In the genomic region with DNA sequence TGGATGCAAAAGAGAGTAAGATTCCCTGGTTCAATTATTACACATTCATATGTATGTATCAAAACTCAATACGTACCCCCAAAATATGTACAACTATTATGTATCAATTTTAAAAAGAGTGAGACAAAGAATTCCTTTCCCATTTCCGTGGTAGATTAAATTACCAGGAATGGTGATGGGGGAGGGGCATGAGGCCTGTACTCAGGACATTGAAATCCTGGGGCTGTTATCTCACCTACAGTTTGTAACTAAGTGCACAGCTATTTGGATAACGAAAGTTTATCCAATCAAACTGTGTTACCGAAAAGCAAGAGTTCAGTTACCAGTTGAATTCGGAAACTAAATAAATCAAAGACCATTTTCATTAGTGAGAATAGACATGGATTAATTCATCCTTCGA, we compare ENCODE assay signal across 1 cellular context.
TF ChIP-seq lines count a peak whose summit lies in the region.

No MANE protein-coding gene starts in this region.

TF ChIP-seq in GM23338, 12 proteins besides CTCF, POLR2A, EP300 and RAD21:
- TF ChIP-seq, protein P1, sequence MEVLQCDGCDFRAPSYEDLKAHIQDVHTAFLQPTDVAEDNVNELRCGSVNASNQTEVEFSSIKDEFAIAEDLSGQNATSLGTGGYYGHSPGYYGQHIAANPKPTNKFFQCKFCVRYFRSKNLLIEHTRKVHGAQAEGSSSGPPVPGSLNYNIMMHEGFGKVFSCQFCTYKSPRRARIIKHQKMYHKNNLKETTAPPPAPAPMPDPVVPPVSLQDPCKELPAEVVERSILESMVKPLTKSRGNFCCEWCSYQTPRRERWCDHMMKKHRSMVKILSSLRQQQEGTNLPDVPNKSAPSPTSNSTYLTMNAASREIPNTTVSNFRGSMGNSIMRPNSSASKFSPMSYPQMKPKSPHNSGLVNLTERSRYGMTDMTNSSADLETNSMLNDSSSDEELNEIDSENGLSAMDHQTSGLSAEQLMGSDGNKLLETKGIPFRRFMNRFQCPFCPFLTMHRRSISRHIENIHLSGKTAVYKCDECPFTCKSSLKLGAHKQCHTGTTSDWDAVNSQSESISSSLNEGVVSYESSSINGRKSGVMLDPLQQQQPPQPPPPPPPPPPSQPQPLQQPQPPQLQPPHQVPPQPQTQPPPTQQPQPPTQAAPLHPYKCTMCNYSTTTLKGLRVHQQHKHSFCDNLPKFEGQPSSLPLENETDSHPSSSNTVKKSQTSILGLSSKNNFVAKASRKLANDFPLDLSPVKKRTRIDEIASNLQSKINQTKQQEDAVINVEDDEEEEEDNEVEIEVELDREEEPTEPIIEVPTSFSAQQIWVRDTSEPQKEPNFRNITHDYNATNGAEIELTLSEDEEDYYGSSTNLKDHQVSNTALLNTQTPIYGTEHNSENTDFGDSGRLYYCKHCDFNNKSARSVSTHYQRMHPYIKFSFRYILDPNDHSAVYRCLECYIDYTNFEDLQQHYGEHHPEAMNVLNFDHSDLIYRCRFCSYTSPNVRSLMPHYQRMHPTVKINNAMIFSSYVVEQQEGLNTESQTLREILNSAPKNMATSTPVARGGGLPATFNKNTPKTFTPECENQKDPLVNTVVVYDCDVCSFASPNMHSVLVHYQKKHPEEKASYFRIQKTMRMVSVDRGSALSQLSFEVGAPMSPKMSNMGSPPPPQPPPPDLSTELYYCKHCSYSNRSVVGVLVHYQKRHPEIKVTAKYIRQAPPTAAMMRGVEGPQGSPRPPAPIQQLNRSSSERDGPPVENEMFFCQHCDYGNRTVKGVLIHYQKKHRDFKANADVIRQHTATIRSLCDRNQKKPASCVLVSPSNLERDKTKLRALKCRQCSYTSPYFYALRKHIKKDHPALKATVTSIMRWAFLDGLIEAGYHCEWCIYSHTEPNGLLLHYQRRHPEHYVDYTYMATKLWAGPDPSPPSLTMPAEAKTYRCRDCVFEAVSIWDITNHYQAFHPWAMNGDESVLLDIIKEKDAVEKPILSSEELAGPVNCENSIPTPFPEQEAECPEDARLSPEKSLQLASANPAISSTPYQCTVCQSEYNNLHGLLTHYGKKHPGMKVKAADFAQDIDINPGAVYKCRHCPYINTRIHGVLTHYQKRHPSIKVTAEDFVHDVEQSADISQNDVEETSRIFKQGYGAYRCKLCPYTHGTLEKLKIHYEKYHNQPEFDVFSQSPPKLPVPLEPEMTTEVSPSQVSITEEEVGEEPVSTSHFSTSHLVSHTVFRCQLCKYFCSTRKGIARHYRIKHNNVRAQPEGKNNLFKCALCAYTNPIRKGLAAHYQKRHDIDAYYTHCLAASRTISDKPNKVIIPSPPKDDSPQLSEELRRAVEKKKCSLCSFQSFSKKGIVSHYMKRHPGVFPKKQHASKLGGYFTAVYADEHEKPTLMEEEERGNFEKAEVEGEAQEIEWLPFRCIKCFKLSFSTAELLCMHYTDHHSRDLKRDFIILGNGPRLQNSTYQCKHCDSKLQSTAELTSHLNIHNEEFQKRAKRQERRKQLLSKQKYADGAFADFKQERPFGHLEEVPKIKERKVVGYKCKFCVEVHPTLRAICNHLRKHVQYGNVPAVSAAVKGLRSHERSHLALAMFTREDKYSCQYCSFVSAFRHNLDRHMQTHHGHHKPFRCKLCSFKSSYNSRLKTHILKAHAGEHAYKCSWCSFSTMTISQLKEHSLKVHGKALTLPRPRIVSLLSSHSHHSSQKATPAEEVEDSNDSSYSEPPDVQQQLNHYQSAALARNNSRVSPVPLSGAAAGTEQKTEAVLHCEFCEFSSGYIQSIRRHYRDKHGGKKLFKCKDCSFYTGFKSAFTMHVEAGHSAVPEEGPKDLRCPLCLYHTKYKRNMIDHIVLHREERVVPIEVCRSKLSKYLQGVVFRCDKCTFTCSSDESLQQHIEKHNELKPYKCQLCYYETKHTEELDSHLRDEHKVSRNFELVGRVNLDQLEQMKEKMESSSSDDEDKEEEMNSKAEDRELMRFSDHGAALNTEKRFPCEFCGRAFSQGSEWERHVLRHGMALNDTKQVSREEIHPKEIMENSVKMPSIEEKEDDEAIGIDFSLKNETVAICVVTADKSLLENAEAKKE (CRISPR knock-in tag; IDR thresholded peaks at IDR 0.05) = no peak
- TF ChIP-seq EZH2phosphoT487 (IDR thresholded peaks at IDR 0.05; ENCODE audit: unreplicated experiment) (no peak), NANOG (IDR thresholded peaks at IDR 0.05; ENCODE audit: borderline replicate concordance) (no peak), ZNF331 (CRISPR knock-in tag; IDR thresholded peaks at IDR 0.05; ENCODE audit: low read depth) (no peak), EZH2 (IDR thresholded peaks at IDR 0.05; ENCODE audit: low read depth, unreplicated experiment) (no peak), STAT1 (IDR thresholded peaks at IDR 0.05; ENCODE audit: unreplicated experiment) (no peak), JUNB (IDR thresholded peaks at IDR 0.05; ENCODE audit: unreplicated experiment) (no peak), ZNF114 (CRISPR knock-in tag; IDR thresholded peaks at IDR 0.05) (no peak), CREB1 (CRISPR knock-in tag; IDR thresholded peaks at IDR 0.05; ENCODE audit: low read depth) (no peak), POLR2AphosphoS5 (IDR thresholded peaks at IDR 0.05; ENCODE audit: low read depth) (no peak)
- TF ChIP-seq, protein P2, sequence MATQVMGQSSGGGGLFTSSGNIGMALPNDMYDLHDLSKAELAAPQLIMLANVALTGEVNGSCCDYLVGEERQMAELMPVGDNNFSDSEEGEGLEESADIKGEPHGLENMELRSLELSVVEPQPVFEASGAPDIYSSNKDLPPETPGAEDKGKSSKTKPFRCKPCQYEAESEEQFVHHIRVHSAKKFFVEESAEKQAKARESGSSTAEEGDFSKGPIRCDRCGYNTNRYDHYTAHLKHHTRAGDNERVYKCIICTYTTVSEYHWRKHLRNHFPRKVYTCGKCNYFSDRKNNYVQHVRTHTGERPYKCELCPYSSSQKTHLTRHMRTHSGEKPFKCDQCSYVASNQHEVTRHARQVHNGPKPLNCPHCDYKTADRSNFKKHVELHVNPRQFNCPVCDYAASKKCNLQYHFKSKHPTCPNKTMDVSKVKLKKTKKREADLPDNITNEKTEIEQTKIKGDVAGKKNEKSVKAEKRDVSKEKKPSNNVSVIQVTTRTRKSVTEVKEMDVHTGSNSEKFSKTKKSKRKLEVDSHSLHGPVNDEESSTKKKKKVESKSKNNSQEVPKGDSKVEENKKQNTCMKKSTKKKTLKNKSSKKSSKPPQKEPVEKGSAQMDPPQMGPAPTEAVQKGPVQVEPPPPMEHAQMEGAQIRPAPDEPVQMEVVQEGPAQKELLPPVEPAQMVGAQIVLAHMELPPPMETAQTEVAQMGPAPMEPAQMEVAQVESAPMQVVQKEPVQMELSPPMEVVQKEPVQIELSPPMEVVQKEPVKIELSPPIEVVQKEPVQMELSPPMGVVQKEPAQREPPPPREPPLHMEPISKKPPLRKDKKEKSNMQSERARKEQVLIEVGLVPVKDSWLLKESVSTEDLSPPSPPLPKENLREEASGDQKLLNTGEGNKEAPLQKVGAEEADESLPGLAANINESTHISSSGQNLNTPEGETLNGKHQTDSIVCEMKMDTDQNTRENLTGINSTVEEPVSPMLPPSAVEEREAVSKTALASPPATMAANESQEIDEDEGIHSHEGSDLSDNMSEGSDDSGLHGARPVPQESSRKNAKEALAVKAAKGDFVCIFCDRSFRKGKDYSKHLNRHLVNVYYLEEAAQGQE (IDR thresholded peaks at IDR 0.05; ENCODE audit: unreplicated experiment) = no peak
- TF ChIP-seq, protein P3, sequence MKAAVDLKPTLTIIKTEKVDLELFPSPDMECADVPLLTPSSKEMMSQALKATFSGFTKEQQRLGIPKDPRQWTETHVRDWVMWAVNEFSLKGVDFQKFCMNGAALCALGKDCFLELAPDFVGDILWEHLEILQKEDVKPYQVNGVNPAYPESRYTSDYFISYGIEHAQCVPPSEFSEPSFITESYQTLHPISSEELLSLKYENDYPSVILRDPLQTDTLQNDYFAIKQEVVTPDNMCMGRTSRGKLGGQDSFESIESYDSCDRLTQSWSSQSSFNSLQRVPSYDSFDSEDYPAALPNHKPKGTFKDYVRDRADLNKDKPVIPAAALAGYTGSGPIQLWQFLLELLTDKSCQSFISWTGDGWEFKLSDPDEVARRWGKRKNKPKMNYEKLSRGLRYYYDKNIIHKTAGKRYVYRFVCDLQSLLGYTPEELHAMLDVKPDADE (IDR thresholded peaks at IDR 0.05) = no peak
